In the genomic region with DNA sequence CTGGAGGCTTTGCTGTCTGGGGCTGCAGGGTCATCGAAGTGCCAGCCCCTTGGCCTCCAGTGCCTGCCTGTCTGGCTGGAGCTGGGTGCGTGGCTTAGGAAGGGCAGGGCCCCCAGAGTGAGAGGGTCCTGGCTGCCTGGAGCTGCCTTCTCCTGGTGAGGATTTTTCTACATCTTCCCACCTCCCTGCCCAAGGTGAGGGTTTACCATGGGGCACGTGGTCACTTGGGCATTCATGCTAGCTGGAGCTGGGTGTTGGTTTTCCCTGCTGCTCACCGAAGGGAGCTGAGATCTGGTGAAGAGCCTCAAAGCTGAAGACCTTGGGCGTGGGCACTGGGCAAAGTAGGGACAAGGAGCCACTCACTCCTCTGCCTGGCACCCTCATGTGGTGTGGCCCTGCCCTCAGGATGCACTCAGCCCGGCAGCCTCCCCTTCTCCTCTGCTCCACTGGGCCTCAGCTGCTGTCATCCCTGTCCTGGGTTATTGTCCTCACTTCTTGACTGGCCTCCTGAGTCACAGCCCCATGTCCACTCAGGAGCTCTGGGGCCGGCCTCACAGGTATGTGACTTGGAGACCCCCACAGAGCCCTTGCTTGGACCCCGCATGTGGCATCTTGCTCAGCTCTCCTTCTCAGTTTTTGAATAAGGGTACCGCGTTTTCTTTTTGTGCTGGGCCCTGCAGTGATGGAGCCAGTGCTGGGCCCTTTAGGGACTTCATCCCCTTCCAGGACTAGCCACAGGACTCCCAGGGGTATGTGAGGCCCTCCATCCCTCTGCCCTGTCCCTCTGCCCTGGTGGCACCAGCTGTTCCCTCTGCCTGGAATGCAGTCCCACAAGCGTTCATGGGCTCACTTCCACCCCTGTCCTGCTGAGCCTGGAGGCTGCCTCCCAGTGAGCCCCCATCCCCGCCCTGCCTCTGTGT, we compare ENCODE assay signal across 9 cellular contexts. TPM values are rescaled to one million over a fixed set of nuclear protein-coding genes. Genes with fewer than 3 reads are reported as not detected.
DNase-seq lines count a peak whose midpoint lies in the region; ATAC-seq and TF ChIP-seq lines count a peak whose summit lies in the region.
"Had no signal": no experiment of that assay in that cellular context is flagged by ENCODE, and none has a peak within 500 bp of the region (broad histone marks: within the 10 kb centered on the region; RNA-seq: fewer than 3 reads in every experiment).

No MANE protein-coding gene starts in this region.

- DNase-seq in HCT116 (ENCODE audit: low read depth, low spot score) (no peak), skeletal muscle cell (ENCODE audit: low read depth) (no peak), NCI-H1105 treated with DMSO at 0.1 percent for 48 hours (lab: John Stamatoyannopoulos, UW) (no peak), DMS53 treated with DMSO at 0.1 percent for 48 hours (lab: John Stamatoyannopoulos, UW; ENCODE audit: unreplicated experiment) (no peak)
- DNase-seq in activated T-helper 2 cell treated with anti-CD3 and anti-CD28 coated beads, Interferon-gamma antibody, Interleukin-2, Interleukin-4, amounts not matched to agents 10 μg/mL and 5 μg/mL and 100 μg/mL, durations not matched to agents 14 hours and 24 hours and 36 hours (ENCODE audit: low spot score), result no peak
- no peak for DNase-seq in NK-92 treated with Interleukin-12 subunit alpha and Interleukin-12 subunit beta, amount 100 ng/mL, for 24 hours (lab: John Stamatoyannopoulos, UW)

- CTCF ChIA-PET in HCT116 (lab: Charles Lee), result no interaction called here

- H3K27me3 ChIP-seq in HCT116 (ENCODE audit: insufficient read depth, low read length), result no peaks in the 10 kb centered on the region

- H3K27ac ChIP-seq in HCT116 (ENCODE audit: low read depth, low read length), result peak overlapping the region; percentile 90

- H3K4me3 ChIP-seq in HCT116 (replicated peaks in 1 of 2; ENCODE audit: low read depth in 1 of 2, low read length in 2 of 2), result peak overlapping the region; percentile 80 to 94
- peak overlapping the region; percentile 55 for H3K4me3 ChIP-seq in iPS-11a (ENCODE audit: low read depth, low read length)
- H3K4me3 ChIP-seq in skeletal muscle cell (ENCODE audit: low read depth, low read length), result peak overlapping the region; percentile 75

- no peak overlapping the region for H3K27ac Mint-ChIP-seq in activated T-helper 2 cell treated with anti-CD3 and anti-CD28 coated beads, Interferon-gamma antibody, Interleukin-2, Interleukin-4, amounts not matched to agents 10 μg/mL and 5 μg/mL and 100 μg/mL, durations not matched to agents 14 hours and 24 hours and 36 hours

- peak overlapping the region; percentile 96 for H3K4me2 ChIP-seq in HCT116 (ENCODE audit: low read length)

- no peak overlapping the region for H2AFZ ChIP-seq in HCT116 (ENCODE audit: low read depth, low read length, poor library complexity, severe bottlenecking)

- peak overlapping the region; percentile 61 for H3K4me3 Mint-ChIP-seq in activated T-helper 2 cell treated with anti-CD3 and anti-CD28 coated beads, Interferon-gamma antibody, Interleukin-2, Interleukin-4, amounts not matched to agents 10 μg/mL and 5 μg/mL and 100 μg/mL, durations not matched to agents 14 hours and 24 hours and 36 hours (ENCODE audit: low read depth)

- POLR2A ChIA-PET in HCT116 (lab: Charles Lee), result no interaction called here

- peaks cover 13% of the 10 kb centered on the region for H3K27me3 Mint-ChIP-seq in activated T-helper 2 cell treated with anti-CD3 and anti-CD28 coated beads, Interferon-gamma antibody, Interleukin-2, Interleukin-4, amounts not matched to agents 10 μg/mL and 5 μg/mL and 100 μg/mL, durations not matched to agents 14 hours and 24 hours and 36 hours (ENCODE audit: low read depth)

- no peaks in the 10 kb centered on the region for H3K9me2 ChIP-seq in HCT116 (ENCODE audit: insufficient read depth)

- H3K9ac ChIP-seq in HCT116 (ENCODE audit: low read length), result peak overlapping the region; percentile 88

- TF ChIP-seq POLR2A in HCT116 (IDR thresholded peaks at IDR 0.05; ENCODE audit: borderline replicate concordance, extremely low read depth, insufficient read depth, insufficient read length), result no peak

- H3K36me3 ChIP-seq in HCT116 (ENCODE audit: control insufficient read depth in 1 of 2, insufficient read depth in 2 of 2, low read length in 2 of 2), result peaks cover 0 to 21% of the 10 kb centered on the region in 2 experiments; a peak in 1 of 4 replicates

- RAD21 ChIA-PET in HCT116 (lab: Charles Lee; ENCODE audit: low non-redundant PET in 1 of 2, low total read pairs in 2 of 2, uncharacterized antibody in 2 of 2, unreplicated experiment in 2 of 2), result interaction anchor here (0.6 kb wide), 2 partner anchors 36 to 113 kb away, joined by 3 read pairs; no protein-coding TSS in a partner anchor

- TF ChIP-seq CTCF in HCT116 (IDR thresholded peaks at IDR 0.05 in 2 of 3, conservative IDR thresholded peaks at IDR 0.05 in 1 of 3; ENCODE audit: borderline replicate concordance in 1 of 3, insufficient read depth in 1 of 3, low read depth in 2 of 3, low read length in 2 of 3), result no peak

- TF ChIP-seq RAD21 in HCT116 (IDR thresholded peaks at IDR 0.05; ENCODE audit: low read depth), result no peak

- no peaks in the 10 kb centered on the region for H3K9me3 Mint-ChIP-seq in activated T-helper 2 cell treated with anti-CD3 and anti-CD28 coated beads, Interferon-gamma antibody, Interleukin-2, Interleukin-4, amounts not matched to agents 10 μg/mL and 5 μg/mL and 100 μg/mL, durations not matched to agents 14 hours and 24 hours and 36 hours

- ATAC-seq in HCT116 (no peak), GM21515 (IDR thresholded peaks at IDR 0.05; ENCODE audit: unreplicated experiment) (no peak)

- H3K4me1 Mint-ChIP-seq in activated T-helper 2 cell treated with anti-CD3 and anti-CD28 coated beads, Interferon-gamma antibody, Interleukin-2, Interleukin-4, amounts not matched to agents 10 μg/mL and 5 μg/mL and 100 μg/mL, durations not matched to agents 14 hours and 24 hours and 36 hours (ENCODE audit: low read depth), result peaks cover 2% of the 10 kb centered on the region

- no peaks in the 10 kb centered on the region for H4K20me1 ChIP-seq in HCT116 (ENCODE audit: insufficient read depth)

- BruUV-seq in HCT116 (replicated peaks; lab: Mats Ljungman, UMichigan), result TSS peak; percentile 39

- peaks cover 14 to 23% of the 10 kb centered on the region in 2 experiments for H3K4me1 ChIP-seq in HCT116 (ENCODE audit: control insufficient read depth in 1 of 2, insufficient read depth in 2 of 2, low read length in 2 of 2)

- intact Hi-C loops in HCT116 (cut with micrococcal nuclease), result no loop called here
- intact Hi-C loops in activated T-helper 2 cell treated with anti-CD3 and anti-CD28 coated beads, Interferon-gamma antibody, Interleukin-2, Interleukin-4, amounts not matched to agents 10 μg/mL and 5 μg/mL and 100 μg/mL, durations not matched to agents 14 hours and 24 hours and 36 hours (cut with micrococcal nuclease), result loop anchor here (5.0 kb wide), 1 partner anchor 99 kb away; no protein-coding TSS in a partner anchor

- peaks cover 88% of the 10 kb centered on the region for H3K79me2 ChIP-seq in HCT116 (ENCODE audit: insufficient read depth, low read length)

- H3K9me3 ChIP-seq in HCT116 (ENCODE audit: control insufficient read depth in 1 of 2, insufficient read depth in 1 of 2, low read depth in 1 of 2, low read length in 2 of 2), result no peaks in the 10 kb centered on the region

- no peaks in the 10 kb centered on the region for H3K36me3 Mint-ChIP-seq in activated T-helper 2 cell treated with anti-CD3 and anti-CD28 coated beads, Interferon-gamma antibody, Interleukin-2, Interleukin-4, amounts not matched to agents 10 μg/mL and 5 μg/mL and 100 μg/mL, durations not matched to agents 14 hours and 24 hours and 36 hours (ENCODE audit: low read depth)

TF ChIP-seq in HCT116, 20 proteins besides CTCF, POLR2A, EP300 and RAD21:
- TF ChIP-seq YY1 (IDR thresholded peaks at IDR 0.05; ENCODE audit: extremely low read depth, insufficient replicate concordance, low read depth, low read length), result no peak
TF ChIP-seq in HCT116: peak in this region for 0.

RNA-seq across cellular contexts. Expression of a gene that starts 1.6 kb away (rescaled TPM):
- 45.9 TPM for total RNA-seq in HCT116 (2021; ENCODE audit: unreplicated experiment)
- 24.4 and 26.7 TPM in 2 replicates for polyA plus RNA-seq in HCT116 (2012)
- total RNA-seq in activated T-helper 2 cell treated with anti-CD3 and anti-CD28 coated beads, Interferon-gamma antibody, Interleukin-2, Interleukin-4, amounts not matched to agents 10 μg/mL and 5 μg/mL and 100 μg/mL, durations not matched to agents 14 hours and 24 hours and 36 hours, result 8.5 TPM in 2 replicates

RNA-seq across cellular contexts. Expression of a gene that starts 58.0 kb away (rescaled TPM):
- 0.12 TPM for total RNA-seq in HCT116 (2021; ENCODE audit: unreplicated experiment)
- 0.02 and 0.08 TPM in 2 replicates for polyA plus RNA-seq in HCT116 (2012)
- 0.16 and 0.23 TPM in 2 replicates for total RNA-seq in activated T-helper 2 cell treated with anti-CD3 and anti-CD28 coated beads, Interferon-gamma antibody, Interleukin-2, Interleukin-4, amounts not matched to agents 10 μg/mL and 5 μg/mL and 100 μg/mL, durations not matched to agents 14 hours and 24 hours and 36 hours
- total RNA-seq: LHCN-M2 had no signal
